8 cellular contexts compared by ENCODE assay signal in genomic region chr2:142130111-142131015, GRCh38. TPM values are rescaled to one million over a fixed set of nuclear protein-coding genes. Genes with fewer than 3 reads are reported as not detected.
DNase-seq lines count a peak whose midpoint lies in the region; ATAC-seq and TF ChIP-seq lines count a peak whose summit lies in the region.

No MANE protein-coding gene starts in this region.

- H3K9me3 ChIP-seq in psoas muscle, result no peaks in the 10 kb centered on the region

- H3K4me1 ChIP-seq in psoas muscle, result peaks cover 5% of the 10 kb centered on the region

- intact Hi-C loops in psoas muscle (cut with DNase I), result no loop called here

- H3K36me3 ChIP-seq in psoas muscle (ENCODE audit: insufficient read depth in 1 of 2, low read depth in 1 of 2), result no peaks in the 10 kb centered on the region

- H3K27me3 ChIP-seq in psoas muscle (ENCODE audit: insufficient read depth in 3 of 3, low read length in 2 of 3), result peaks cover 0 to 22% (median 9%) of the 10 kb centered on the region in 3 donors

- ATAC-seq in GM19463 (IDR thresholded peaks at IDR 0.05; ENCODE audit: unreplicated experiment), result peak; percentile 34
- ATAC-seq in psoas muscle, result peak in 3 of 4 donors; percentile 20 to 74 (median 44)

- 1% methylated on average over 69 of the region's 69 CpGs for WGBS in psoas muscle, 3 donors

- no peak overlapping the region for H3K27ac ChIP-seq in psoas muscle

- DNase-seq in Ammon's horn (ENCODE audit: low spot score) (peak; percentile 85), NCI-H1105 treated with DMSO at 0.1 percent for 48 hours (lab: John Stamatoyannopoulos, UW) (peak; percentile 58), astrocyte of the hippocampus (ENCODE audit: low read depth, low spot score) (peak; percentile 88), hepatic stellate cell (ENCODE audit: low spot score) (peak; percentile 6), psoas muscle (peak; percentile 39 to 65), middle frontal gyrus (ENCODE audit: extremely low spot score, low spot score) (no peak), NOMO-1 (lab: John Stamatoyannopoulos, UW; ENCODE audit: unreplicated experiment in 2 of 2) (no peak)

- no peak for TF ChIP-seq CTCF in psoas muscle (IDR thresholded peaks at IDR 0.05)

- H3K4me3 ChIP-seq in psoas muscle, result peak overlapping the region; percentile 60

RNA-seq across cellular contexts. Expression of gene LRP1B, which starts 0.5 kb away (rescaled TPM):
- 1 to 10 TPM in 2 of 4 donors, under 1 TPM in 2; 0.78 to 3.3 (median 1.2) TPM for total RNA-seq in psoas muscle
- 1 to 10 TPM in 1 of 3 donors, under 1 TPM in 2; 0.33 to 1.3 (median 0.57) TPM for polyA plus RNA-seq in psoas muscle

Comparison
In these comparisons a context has a peak if more than half of its experiments do, and no peak if none do; other contexts are left out.
1. DNase-seq: peak in Ammon's horn (single experiment), NCI-H1105 treated with DMSO at 0.1 percent for 48 hours (single experiment), astrocyte of the hippocampus (single experiment), hepatic stellate cell (single experiment) and psoas muscle (2 of 2); none in middle frontal gyrus (single experiment) and NOMO-1 (0 of 2).